In genomic region chrX:16882702-16883486, GRCh38 we compare ENCODE assay signal across 8 cellular contexts.
DNase-seq lines count a peak whose midpoint lies in the region; ATAC-seq and TF ChIP-seq lines count a peak whose summit lies in the region.

No MANE protein-coding gene starts in this region.

- H3K27ac ChIP-seq in coronary artery = peak overlapping the region; percentile 8 to 22

- DNase-seq in ACHN (peak; percentile 59), NCI-H510A treated with DMSO at 0.1 percent for 48 hours (lab: John Stamatoyannopoulos, UW) (peak; percentile 88), coronary artery (ENCODE audit: low spot score) (no peak), left kidney (ENCODE audit: low read depth, low spot score) (peak; percentile 88)
- peak; percentile 79 for DNase-seq in activated CD4-positive, alpha-beta T cell treated with anti-CD3 and anti-CD28 coated beads for 48 hours
- DNase-seq in stimulated activated CD4-positive, alpha-beta T cell treated with anti-CD3 and anti-CD28 coated beads, Interleukin-2, amount 100 ng/mL, for 24 hours = peak; percentile 73 to 76

- peak; percentile 64 for ATAC-seq in GM18867 (IDR thresholded peaks at IDR 0.05; ENCODE audit: unreplicated experiment)
- ATAC-seq in HG03342 (IDR thresholded peaks at IDR 0.05; ENCODE audit: unreplicated experiment) = peak; percentile 64

- H3K4me3 ChIP-seq in coronary artery = peak overlapping the region; percentile 65

- in situ Hi-C loops in ACHN (cut with HindIII; ENCODE audit: low pct_ligation_motif_present, low pct_unique_long_range_greater_than_20kb, low sequenced_read_pairs) = no loop called here

- TF ChIP-seq CTCF in coronary artery (IDR thresholded peaks at IDR 0.05) = peak; percentile 41
